36 cellular contexts compared by ENCODE assay signal in the genomic region with DNA sequence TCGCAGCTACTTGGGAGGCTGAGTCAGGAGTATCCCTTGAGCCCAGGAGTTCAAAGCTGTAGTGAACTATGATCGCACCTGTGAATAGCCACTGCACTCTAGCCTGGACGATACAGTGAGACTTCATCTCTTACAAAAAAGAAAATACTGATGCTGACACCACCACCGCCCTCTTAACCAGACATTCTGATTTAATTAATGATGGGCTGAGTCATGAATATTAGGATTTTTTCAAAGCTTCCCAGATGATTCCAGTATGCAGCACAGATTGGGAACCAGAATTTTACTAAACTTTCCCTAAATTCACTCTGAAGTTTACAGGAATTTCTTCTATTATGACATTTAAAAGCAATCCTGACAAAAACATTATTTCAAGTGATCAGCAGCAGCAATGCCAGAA.
"Had no signal": no experiment of that assay in that cellular context is flagged by ENCODE, and none has a peak within 500 bp of the region (broad histone marks: within the 10 kb centered on the region; RNA-seq: fewer than 3 reads in every experiment).

No MANE protein-coding gene starts in this region.

- H3K4me1 Mint-ChIP-seq: activated CD4-positive, alpha-beta T cell treated with anti-CD3 and anti-CD28 coated beads for 36 hours; activated CD4-positive, alpha-beta T cell treated with anti-CD3 and anti-CD28 coated beads, Interleukin-2, amount 10 ng/mL, durations not matched to agents 24 days and 14 days; activated CD8-positive, alpha-beta memory T cell treated with anti-CD3 and anti-CD28 coated beads, Interleukin-2, amount 10 ng/mL, durations not matched to agents 7 days and 5 days; activated naive CD4-positive, alpha-beta T cell treated with anti-CD3 and anti-CD28 coated beads, Interleukin-2, amount 50 U/mL, for 24 hours; activated naive CD8-positive, alpha-beta T cell treated with anti-CD3 and anti-CD28 coated beads for 36 hours; activated naive CD8-positive, alpha-beta T cell treated with anti-CD3 and anti-CD28 coated beads, Interleukin-2, amount 50 U/mL, for 24 hours; brain; central memory CD8-positive, alpha-beta T cell; endodermal cell; T-helper 17 cell had no signal

- H3K9me3 Mint-ChIP-seq: activated CD4-positive, alpha-beta T cell treated with anti-CD3 and anti-CD28 coated beads, Interleukin-2, amount 10 ng/mL, durations not matched to agents 24 days and 14 days; activated naive CD4-positive, alpha-beta T cell treated with anti-CD3 and anti-CD28 coated beads, Interleukin-2, amount 50 U/mL, for 24 hours; activated T-helper 1 cell treated with anti-CD3 and anti-CD28 coated beads, Interleukin-12 subunit alpha, Interleukin-12 subunit beta, Interleukin-2, Interleukin-4 antibody, amounts not matched to agents 30 ng/mL and 10 ng/mL and 1 ng/mL, durations not matched to agents 14 hours and 24 hours and 36 hours; activated T-helper 2 cell treated with anti-CD3 and anti-CD28 coated beads, Interferon-gamma antibody, Interleukin-2, Interleukin-4, amounts not matched to agents 10 μg/mL and 5 μg/mL and 100 μg/mL, durations not matched to agents 14 hours and 24 hours and 36 hours; dendritic cell treated with granulocyte-macrophage colony-stimulating factor and Interleukin-4, amounts not matched to agents 40 ng/mL and 50 ng/mL, for 4 days; endodermal cell; T-helper 2 cell treated with Interferon-gamma antibody and Interleukin-4, amounts not matched to agents 5 μg/mL and 100 μg/mL, for 36 hours had no signal

- DNase-seq: activated CD4-positive, alpha-beta memory T cell treated with anti-CD3 and anti-CD28 coated beads for 36 hours; activated CD4-positive, alpha-beta T cell treated with anti-CD3 and anti-CD28 coated beads for 36 hours; activated CD4-positive, alpha-beta T cell treated with anti-CD3 and anti-CD28 coated beads, Interleukin-2, amount 10 ng/mL, durations not matched to agents 24 days and 14 days; activated CD4-positive, CD25-positive, alpha-beta regulatory T cell; activated CD4-positive, CD25-positive, alpha-beta regulatory T cell treated with anti-CD3 and anti-CD28 coated beads, Interleukin-2, amount 50 U/mL, for 72 hours; activated CD8-positive, alpha-beta memory T cell treated with anti-CD3 and anti-CD28 coated beads, Interleukin-2, amount 10 ng/mL, durations not matched to agents 7 days and 5 days; activated CD8-positive, alpha-beta memory T cell treated with anti-CD3 and anti-CD28 coated beads, Interleukin-2, amount 50 U/mL, for 4 hours; activated CD8-positive, alpha-beta T cell treated with anti-CD3 and anti-CD28 coated beads, Interleukin-2, amount 10 ng/mL, durations not matched to agents 7 days and 5 days; activated effector memory CD4-positive, alpha-beta T cell treated with anti-CD3 and anti-CD28 coated beads, Interleukin-2, amount 50 U/mL, for 16 hours; activated naive CD4-positive, alpha-beta T cell treated with anti-CD3 and anti-CD28 coated beads for 36 hours; activated naive CD8-positive, alpha-beta T cell treated with anti-CD3 and anti-CD28 coated beads for 36 hours; activated naive CD8-positive, alpha-beta T cell treated with anti-CD3 and anti-CD28 coated beads, Interleukin-2, amount 50 U/mL, for 24 hours; activated T-cell treated with anti-CD3 and anti-CD28 coated beads, Interleukin-2, amount 50 U/mL, for 1 hour; activated T-cell treated with anti-CD3 and anti-CD28 coated beads, Interleukin-2, amount 50 U/mL, for 48 hours; adrenal gland; amygdala; aorta; dorsolateral prefrontal cortex; effector memory CD4-positive, alpha-beta T cell; endodermal cell; foreskin melanocyte; heart right ventricle; T-helper 17 cell; T1000 had no signal

- H3K79me2 ChIP-seq: hepatocyte had no signal

- H3K27ac ChIP-seq: adrenal gland, breast epithelium, coronary artery, gastroesophageal sphincter, heart right ventricle, hepatocyte had no signal

- H3K36me3 ChIP-seq: adrenal gland, breast epithelium, gastroesophageal sphincter, heart right ventricle had no signal

- H3K27me3 ChIP-seq: adrenal gland, breast epithelium, dorsolateral prefrontal cortex, gastroesophageal sphincter, heart right ventricle, hepatocyte had no signal

- H3K4me3 Mint-ChIP-seq: activated CD4-positive, alpha-beta memory T cell treated with anti-CD3 and anti-CD28 coated beads for 36 hours; activated CD4-positive, alpha-beta T cell treated with anti-CD3 and anti-CD28 coated beads for 36 hours; activated CD4-positive, alpha-beta T cell treated with anti-CD3 and anti-CD28 coated beads, Interleukin-2, amount 10 ng/mL, durations not matched to agents 24 days and 14 days; activated CD8-positive, alpha-beta memory T cell treated with anti-CD3 and anti-CD28 coated beads, Interleukin-2, amount 10 ng/mL, durations not matched to agents 7 days and 5 days; activated CD8-positive, alpha-beta T cell treated with anti-CD3 and anti-CD28 coated beads, Interleukin-2, amount 10 ng/mL, durations not matched to agents 7 days and 5 days; activated naive CD4-positive, alpha-beta T cell treated with anti-CD3 and anti-CD28 coated beads for 36 hours; activated naive CD4-positive, alpha-beta T cell treated with anti-CD3 and anti-CD28 coated beads, Interleukin-2, amount 50 U/mL, for 24 hours; activated naive CD8-positive, alpha-beta T cell treated with anti-CD3 and anti-CD28 coated beads for 36 hours; activated naive CD8-positive, alpha-beta T cell treated with anti-CD3 and anti-CD28 coated beads, Interleukin-2, amount 50 U/mL, for 24 hours; activated T-helper 1 cell treated with anti-CD3 and anti-CD28 coated beads, Interleukin-12 subunit alpha, Interleukin-12 subunit beta, Interleukin-2, Interleukin-4 antibody, amounts not matched to agents 30 ng/mL and 10 ng/mL and 1 ng/mL, durations not matched to agents 14 hours and 24 hours and 36 hours; brain; central memory CD8-positive, alpha-beta T cell; dendritic cell treated with granulocyte-macrophage colony-stimulating factor and Interleukin-4, amounts not matched to agents 40 ng/mL and 50 ng/mL, for 4 days; endodermal cell; T-helper 17 cell; T-helper 2 cell treated with Interferon-gamma antibody and Interleukin-4, amounts not matched to agents 5 μg/mL and 100 μg/mL, for 36 hours had no signal

- H3K27me3 Mint-ChIP-seq: activated CD4-positive, alpha-beta memory T cell treated with anti-CD3 and anti-CD28 coated beads for 36 hours; activated CD4-positive, alpha-beta T cell treated with anti-CD3 and anti-CD28 coated beads for 36 hours; activated CD4-positive, alpha-beta T cell treated with anti-CD3 and anti-CD28 coated beads, Interleukin-2, amount 10 ng/mL, durations not matched to agents 24 days and 14 days; activated CD8-positive, alpha-beta memory T cell treated with anti-CD3 and anti-CD28 coated beads, Interleukin-2, amount 10 ng/mL, durations not matched to agents 7 days and 5 days; activated naive CD4-positive, alpha-beta T cell treated with anti-CD3 and anti-CD28 coated beads, Interleukin-2, amount 50 U/mL, for 24 hours; activated naive CD8-positive, alpha-beta T cell treated with anti-CD3 and anti-CD28 coated beads for 36 hours; activated naive CD8-positive, alpha-beta T cell treated with anti-CD3 and anti-CD28 coated beads, Interleukin-2, amount 50 U/mL, for 24 hours; central memory CD8-positive, alpha-beta T cell; dendritic cell treated with granulocyte-macrophage colony-stimulating factor and Interleukin-4, amounts not matched to agents 40 ng/mL and 50 ng/mL, for 4 days; T-helper 17 cell had no signal

- H3K4me2 ChIP-seq: hepatocyte had no signal

- H3K9me3 ChIP-seq: adrenal gland, breast epithelium, gastroesophageal sphincter had no signal

- H3K36me3 Mint-ChIP-seq: activated CD4-positive, alpha-beta memory T cell treated with anti-CD3 and anti-CD28 coated beads for 36 hours; activated CD8-positive, alpha-beta memory T cell treated with anti-CD3 and anti-CD28 coated beads, Interleukin-2, amount 10 ng/mL, durations not matched to agents 7 days and 5 days; activated naive CD4-positive, alpha-beta T cell treated with anti-CD3 and anti-CD28 coated beads, Interleukin-2, amount 50 U/mL, for 24 hours; activated naive CD8-positive, alpha-beta T cell treated with anti-CD3 and anti-CD28 coated beads for 36 hours; brain had no signal

- ATAC-seq: activated CD4-positive, alpha-beta T cell treated with anti-CD3 and anti-CD28 coated beads for 36 hours; activated CD8-positive, alpha-beta memory T cell treated with anti-CD3 and anti-CD28 coated beads, Interleukin-2, amount 10 ng/mL, durations not matched to agents 7 days and 5 days; activated CD8-positive, alpha-beta T cell treated with anti-CD3 and anti-CD28 coated beads, Interleukin-2, amount 10 ng/mL, durations not matched to agents 7 days and 5 days; activated naive CD8-positive, alpha-beta T cell treated with anti-CD3 and anti-CD28 coated beads, Interleukin-2, amount 50 U/mL, for 24 hours; esophagus mucosa; gastroesophageal sphincter; heart right ventricle; T-helper 17 cell had no signal

- H3K4me3 ChIP-seq: adrenal gland, breast epithelium, coronary artery, dorsolateral prefrontal cortex, gastroesophageal sphincter, heart right ventricle, hepatocyte had no signal

- H2AFZ ChIP-seq: hepatocyte had no signal

- H3K27ac Mint-ChIP-seq: activated CD4-positive, alpha-beta memory T cell treated with anti-CD3 and anti-CD28 coated beads for 36 hours; activated CD4-positive, alpha-beta T cell treated with anti-CD3 and anti-CD28 coated beads for 36 hours; activated CD4-positive, alpha-beta T cell treated with anti-CD3 and anti-CD28 coated beads, Interleukin-2, amount 10 ng/mL, durations not matched to agents 24 days and 14 days; activated CD8-positive, alpha-beta memory T cell treated with anti-CD3 and anti-CD28 coated beads, Interleukin-2, amount 10 ng/mL, durations not matched to agents 7 days and 5 days; activated CD8-positive, alpha-beta T cell treated with anti-CD3 and anti-CD28 coated beads, Interleukin-2, amount 10 ng/mL, durations not matched to agents 7 days and 5 days; activated naive CD4-positive, alpha-beta T cell treated with anti-CD3 and anti-CD28 coated beads for 36 hours; activated naive CD4-positive, alpha-beta T cell treated with anti-CD3 and anti-CD28 coated beads, Interleukin-2, amount 50 U/mL, for 24 hours; activated naive CD8-positive, alpha-beta T cell treated with anti-CD3 and anti-CD28 coated beads for 36 hours; activated naive CD8-positive, alpha-beta T cell treated with anti-CD3 and anti-CD28 coated beads, Interleukin-2, amount 50 U/mL, for 24 hours; activated T-helper 1 cell treated with anti-CD3 and anti-CD28 coated beads, Interleukin-12 subunit alpha, Interleukin-12 subunit beta, Interleukin-2, Interleukin-4 antibody, amounts not matched to agents 30 ng/mL and 10 ng/mL and 1 ng/mL, durations not matched to agents 14 hours and 24 hours and 36 hours; activated T-helper 2 cell treated with anti-CD3 and anti-CD28 coated beads, Interferon-gamma antibody, Interleukin-2, Interleukin-4, amounts not matched to agents 10 μg/mL and 5 μg/mL and 100 μg/mL, durations not matched to agents 14 hours and 24 hours and 36 hours; brain; dendritic cell treated with granulocyte-macrophage colony-stimulating factor and Interleukin-4, amounts not matched to agents 40 ng/mL and 50 ng/mL, for 4 days; endodermal cell; T-helper 17 cell; T-helper 2 cell treated with Interferon-gamma antibody and Interleukin-4, amounts not matched to agents 5 μg/mL and 100 μg/mL, for 36 hours had no signal

- H3K4me1 ChIP-seq: adrenal gland, breast epithelium, gastroesophageal sphincter had no signal
